39 cellular contexts compared by ENCODE assay signal in the genomic region with DNA sequence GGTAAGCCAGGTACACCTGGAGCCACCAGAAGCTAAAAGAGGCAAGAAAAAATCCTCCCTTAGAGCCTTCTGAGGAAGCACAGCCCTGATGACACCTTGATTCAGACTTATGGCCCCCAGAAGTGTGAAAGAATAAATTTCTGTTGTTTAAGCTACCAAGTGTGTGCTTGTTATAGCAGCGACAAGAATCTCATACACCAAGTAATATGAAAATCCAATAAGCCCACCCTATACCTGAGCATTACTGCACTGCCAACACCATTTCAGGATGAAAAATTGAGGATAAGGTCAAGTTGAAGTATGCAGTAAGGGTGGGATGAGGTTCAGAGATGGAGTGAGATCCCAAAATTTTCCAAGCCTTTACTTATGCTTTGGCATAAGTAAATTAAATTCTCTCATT.
"Had no signal": no experiment of that assay in that cellular context is flagged by ENCODE, and none has a peak within 500 bp of the region (broad histone marks: within the 10 kb centered on the region; RNA-seq: fewer than 3 reads in every experiment).

No MANE protein-coding gene starts in this region.

- H3K27ac Mint-ChIP-seq: activated naive CD4-positive, alpha-beta T cell treated with anti-CD3 and anti-CD28 coated beads for 36 hours; activated naive CD4-positive, alpha-beta T cell treated with anti-CD3 and anti-CD28 coated beads, Interleukin-2, amount 10 ng/mL, durations not matched to agents 7 days and 5 days; activated naive CD4-positive, alpha-beta T cell treated with anti-CD3 and anti-CD28 coated beads, Interleukin-2, amount 50 U/mL, for 24 hours; activated naive CD4-positive, alpha-beta T cell treated with anti-CD3 and anti-CD28 coated beads, Interleukin-2, amount 50 U/mL, for 72 hours; activated naive CD8-positive, alpha-beta T cell; activated naive CD8-positive, alpha-beta T cell treated with anti-CD3 and anti-CD28 coated beads for 36 hours; activated naive CD8-positive, alpha-beta T cell treated with anti-CD3 and anti-CD28 coated beads, Interleukin-2, amount 10 ng/mL, durations not matched to agents 7 days and 5 days; activated naive CD8-positive, alpha-beta T cell treated with anti-CD3 and anti-CD28 coated beads, Interleukin-2, amount 50 U/mL, for 24 hours; activated T-cell treated with anti-CD3 and anti-CD28 coated beads, Interleukin-2, amount 50 U/mL, for 24 hours; activated T-cell treated with anti-CD3 and anti-CD28 coated beads, Interleukin-2, amount 50 U/mL, for 72 hours; activated T-helper 1 cell treated with anti-CD3 and anti-CD28 coated beads, Interleukin-12 subunit alpha, Interleukin-12 subunit beta, Interleukin-2, Interleukin-4 antibody, amounts not matched to agents 30 ng/mL and 10 ng/mL and 1 ng/mL, durations not matched to agents 14 hours and 24 hours and 36 hours; activated T-helper 17 cell treated with anti-CD3 and anti-CD28 coated beads, Interleukin-2, amount 50 U/mL, for 72 hours; activated T-helper 2 cell treated with anti-CD3 and anti-CD28 coated beads, Interferon-gamma antibody, Interleukin-2, Interleukin-4, amounts not matched to agents 10 μg/mL and 5 μg/mL and 100 μg/mL, durations not matched to agents 14 hours and 24 hours and 36 hours; brain had no signal

- ATAC-seq: activated naive CD4-positive, alpha-beta T cell treated with anti-CD3 and anti-CD28 coated beads, Interleukin-2, amount 50 U/mL, for 72 hours; activated naive CD8-positive, alpha-beta T cell treated with anti-CD3 and anti-CD28 coated beads, Interleukin-2, amount 50 U/mL, for 24 hours; activated T-cell treated with anti-CD3 and anti-CD28 coated beads, Interleukin-2, amount 50 U/mL, for 4 hours; activated T-cell treated with anti-CD3 and anti-CD28 coated beads, Interleukin-2, amount 50 U/mL, for 72 hours; activated T-helper 17 cell treated with anti-CD3 and anti-CD28 coated beads, Interleukin-2, amount 50 U/mL, for 72 hours; body of pancreas had no signal

- H3K4me1 Mint-ChIP-seq: activated naive CD4-positive, alpha-beta T cell treated with anti-CD3 and anti-CD28 coated beads, Interleukin-2, amount 10 ng/mL, durations not matched to agents 7 days and 5 days; activated naive CD4-positive, alpha-beta T cell treated with anti-CD3 and anti-CD28 coated beads, Interleukin-2, amount 50 U/mL, for 24 hours; activated naive CD8-positive, alpha-beta T cell treated with anti-CD3 and anti-CD28 coated beads for 36 hours; activated naive CD8-positive, alpha-beta T cell treated with anti-CD3 and anti-CD28 coated beads, Interleukin-2, amount 10 ng/mL, durations not matched to agents 7 days and 5 days; activated naive CD8-positive, alpha-beta T cell treated with anti-CD3 and anti-CD28 coated beads, Interleukin-2, amount 50 U/mL, for 24 hours; activated T-helper 17 cell treated with anti-CD3 and anti-CD28 coated beads, Interleukin-2, amount 50 U/mL, for 72 hours; brain; central memory CD8-positive, alpha-beta T cell had no signal

- H3K27me3 Mint-ChIP-seq: activated naive CD4-positive, alpha-beta T cell treated with anti-CD3 and anti-CD28 coated beads, Interleukin-2, amount 10 ng/mL, durations not matched to agents 7 days and 5 days; activated naive CD4-positive, alpha-beta T cell treated with anti-CD3 and anti-CD28 coated beads, Interleukin-2, amount 50 U/mL, for 24 hours; activated naive CD8-positive, alpha-beta T cell; activated naive CD8-positive, alpha-beta T cell treated with anti-CD3 and anti-CD28 coated beads for 36 hours; activated naive CD8-positive, alpha-beta T cell treated with anti-CD3 and anti-CD28 coated beads, Interleukin-2, amount 50 U/mL, for 24 hours; activated T-cell treated with anti-CD3 and anti-CD28 coated beads, Interleukin-2, amount 50 U/mL, for 24 hours; activated T-helper 17 cell treated with anti-CD3 and anti-CD28 coated beads, Interleukin-2, amount 50 U/mL, for 72 hours had no signal

- H3K9me3 ChIP-seq: body of pancreas had no signal

- H3K27me3 ChIP-seq: ascending aorta, body of pancreas, brain microvascular endothelial cell, breast epithelium, cardiac muscle cell had no signal

- H3K27ac ChIP-seq: adrenal gland, ascending aorta, body of pancreas, brain microvascular endothelial cell, breast epithelium, cardiac muscle cell had no signal

- H3K4me3 ChIP-seq: adrenal gland, ascending aorta, body of pancreas, breast epithelium, cardiac muscle cell had no signal

- H3K36me3 ChIP-seq: adrenal gland, ascending aorta, brain microvascular endothelial cell, breast epithelium, cardiac muscle cell had no signal

- H3K36me3 Mint-ChIP-seq: activated naive CD4-positive, alpha-beta T cell treated with anti-CD3 and anti-CD28 coated beads, Interleukin-2, amount 10 ng/mL, durations not matched to agents 7 days and 5 days; brain had no signal

- DNase-seq: activated effector memory CD4-positive, alpha-beta T cell treated with anti-CD3 and anti-CD28 coated beads, Interleukin-2, amount 50 U/mL, for 16 hours; activated effector memory CD4-positive, alpha-beta T cell treated with Interleukin-2 at 50 U/mL for 16 hours; activated gamma-delta T cell; activated gamma-delta T cell treated with Interleukin-2 at 50 U/mL for 16 hours; activated naive CD4-positive, alpha-beta T cell; activated naive CD4-positive, alpha-beta T cell treated with anti-CD3 and anti-CD28 coated beads for 36 hours; activated naive CD4-positive, alpha-beta T cell treated with anti-CD3 and anti-CD28 coated beads, Interleukin-2, amount 10 ng/mL, durations not matched to agents 7 days and 5 days; activated naive CD4-positive, alpha-beta T cell treated with anti-CD3 and anti-CD28 coated beads, Interleukin-2, amount 50 U/mL, for 16 hours; activated naive CD4-positive, alpha-beta T cell treated with Interleukin-2 at 50 U/mL for 16 hours; activated naive CD8-positive, alpha-beta T cell treated with anti-CD3 and anti-CD28 coated beads for 36 hours; activated naive CD8-positive, alpha-beta T cell treated with anti-CD3 and anti-CD28 coated beads, Interleukin-2, amount 10 ng/mL, durations not matched to agents 7 days and 5 days; activated naive CD8-positive, alpha-beta T cell treated with anti-CD3 and anti-CD28 coated beads, Interleukin-2, amount 50 U/mL, for 24 hours; activated T-cell treated with anti-CD3 and anti-CD28 coated beads, Interleukin-2, amount 50 U/mL, for 24 hours; activated T-cell treated with anti-CD3 and anti-CD28 coated beads, Interleukin-2, amount 50 U/mL, for 4 hours; activated T-cell treated with anti-CD3 and anti-CD28 coated beads, Interleukin-2, amount 50 U/mL, for 48 hours; activated T-cell treated with anti-CD3 and anti-CD28 coated beads, Interleukin-2, amount 50 U/mL, for 72 hours; adrenal gland; amniotic stem cell; amygdala; anterior cingulate cortex; aorta; body of pancreas; brain microvascular endothelial cell; caudate nucleus; central memory CD4-positive, alpha-beta T cell; cerebellar nuclear complex had no signal

- H3K4me3 Mint-ChIP-seq: activated naive CD4-positive, alpha-beta T cell treated with anti-CD3 and anti-CD28 coated beads for 36 hours; activated naive CD4-positive, alpha-beta T cell treated with anti-CD3 and anti-CD28 coated beads, Interleukin-2, amount 10 ng/mL, durations not matched to agents 7 days and 5 days; activated naive CD4-positive, alpha-beta T cell treated with anti-CD3 and anti-CD28 coated beads, Interleukin-2, amount 50 U/mL, for 24 hours; activated naive CD8-positive, alpha-beta T cell; activated naive CD8-positive, alpha-beta T cell treated with anti-CD3 and anti-CD28 coated beads for 36 hours; activated naive CD8-positive, alpha-beta T cell treated with anti-CD3 and anti-CD28 coated beads, Interleukin-2, amount 10 ng/mL, durations not matched to agents 7 days and 5 days; activated naive CD8-positive, alpha-beta T cell treated with anti-CD3 and anti-CD28 coated beads, Interleukin-2, amount 50 U/mL, for 24 hours; activated T-cell treated with anti-CD3 and anti-CD28 coated beads, Interleukin-2, amount 50 U/mL, for 24 hours; activated T-cell treated with anti-CD3 and anti-CD28 coated beads, Interleukin-2, amount 50 U/mL, for 4 hours; activated T-cell treated with anti-CD3 and anti-CD28 coated beads, Interleukin-2, amount 50 U/mL, for 72 hours; activated T-helper 1 cell treated with anti-CD3 and anti-CD28 coated beads, Interleukin-12 subunit alpha, Interleukin-12 subunit beta, Interleukin-2, Interleukin-4 antibody, amounts not matched to agents 30 ng/mL and 10 ng/mL and 1 ng/mL, durations not matched to agents 14 hours and 24 hours and 36 hours; activated T-helper 17 cell treated with anti-CD3 and anti-CD28 coated beads, Interleukin-2, amount 50 U/mL, for 72 hours; brain; central memory CD8-positive, alpha-beta T cell had no signal

- FAIRE-seq: astrocyte, bronchial epithelial cell had no signal

- H3K4me1 ChIP-seq: adrenal gland, ascending aorta, body of pancreas, breast epithelium had no signal
